ENCODE assay signal across 27 cellular contexts in genomic region chr12:104222981-104223380, GRCh38.
"Had no signal": no experiment of that assay in that cellular context is flagged by ENCODE, and none has a peak within 500 bp of the region (broad histone marks: within the 10 kb centered on the region; RNA-seq: fewer than 3 reads in every experiment).

No MANE protein-coding gene starts in this region.

- H3K4me3 Mint-ChIP-seq: activated CD4-positive, alpha-beta T cell treated with anti-CD3 and anti-CD28 coated beads for 36 hours; activated T-cell treated with anti-CD3 and anti-CD28 coated beads, Interleukin-2, amount 50 U/mL, for 72 hours; immature natural killer cell; naive thymus-derived CD8-positive, alpha-beta T cell; neural crest cell; T-helper 2 cell treated with Interferon-gamma antibody and Interleukin-4, amounts not matched to agents 5 μg/mL and 100 μg/mL, for 36 hours had no signal

- H3K27ac Mint-ChIP-seq: activated CD4-positive, alpha-beta T cell treated with anti-CD3 and anti-CD28 coated beads for 36 hours; activated naive CD4-positive, alpha-beta T cell treated with anti-CD3 and anti-CD28 coated beads, Interleukin-2, amount 50 U/mL, for 72 hours; activated T-cell treated with anti-CD3 and anti-CD28 coated beads, Interleukin-2, amount 50 U/mL, for 72 hours; immature natural killer cell; T-helper 2 cell treated with Interferon-gamma antibody and Interleukin-4, amounts not matched to agents 5 μg/mL and 100 μg/mL, for 36 hours had no signal

- H3K36me3 Mint-ChIP-seq: brain; immature natural killer cell; naive thymus-derived CD8-positive, alpha-beta T cell had no signal

- H3K36me3 ChIP-seq: cardiac muscle cell, colonic mucosa, gastroesophageal sphincter, pancreas, right atrium auricular region, spleen, transverse colon had no signal

- H3K9me3 ChIP-seq: colonic mucosa, gastroesophageal sphincter, pancreas, psoas muscle, right atrium auricular region, spleen, transverse colon had no signal

- H3K4me3 ChIP-seq: cardiac muscle cell, colonic mucosa, dorsolateral prefrontal cortex, gastroesophageal sphincter, pancreas, psoas muscle, right atrium auricular region, spleen, transverse colon had no signal

- ATAC-seq: activated CD4-positive, alpha-beta T cell treated with anti-CD3 and anti-CD28 coated beads for 36 hours; activated naive CD4-positive, alpha-beta T cell treated with anti-CD3 and anti-CD28 coated beads, Interleukin-2, amount 50 U/mL, for 72 hours; activated T-cell treated with anti-CD3 and anti-CD28 coated beads, Interleukin-2, amount 50 U/mL, for 72 hours; gastroesophageal sphincter; naive thymus-derived CD8-positive, alpha-beta T cell; pancreas; psoas muscle had no signal

- H3K27ac ChIP-seq: cardiac muscle cell, colonic mucosa, dorsolateral prefrontal cortex, gastroesophageal sphincter, pancreas, psoas muscle, spleen, transverse colon had no signal

- FAIRE-seq: pancreas had no signal

- H3K9me3 Mint-ChIP-seq: brain; immature natural killer cell; naive thymus-derived CD8-positive, alpha-beta T cell; neural crest cell had no signal

- H3K4me1 Mint-ChIP-seq: neural crest cell had no signal

- DNase-seq: activated CD4-positive, alpha-beta T cell treated with anti-CD3 and anti-CD28 coated beads for 36 hours; activated CD4-positive, CD25-positive, alpha-beta regulatory T cell; activated naive CD4-positive, alpha-beta T cell; activated T-cell treated with anti-CD3 and anti-CD28 coated beads for 4 hours; activated T-cell treated with anti-CD3 and anti-CD28 coated beads, Interleukin-2, amount 50 U/mL, for 72 hours; aorta; cerebellar nuclear complex; colonic mucosa; dorsolateral prefrontal cortex; effector memory CD4-positive, alpha-beta T cell; hypothalamus; immature natural killer cell; midbrain; naive thymus-derived CD8-positive, alpha-beta T cell; nucleus accumbens; pancreas; psoas muscle; spleen; stimulated activated naive CD4-positive, alpha-beta T cell treated with Interleukin-2 at 50 U/mL for 16 hours; transverse colon had no signal

- H3K27me3 ChIP-seq: cardiac muscle cell, colonic mucosa, dorsolateral prefrontal cortex, gastroesophageal sphincter, pancreas, right atrium auricular region, spleen, transverse colon had no signal
